ENCODE assay signal across 11 cellular contexts in genomic region chr1:145992958-145993617, GRCh38. TPM values are rescaled to one million over a fixed set of nuclear protein-coding genes. Genes with fewer than 3 reads are reported as not detected.
DNase-seq lines count a peak whose midpoint lies in the region; ATAC-seq, FAIRE-seq and TF ChIP-seq lines count a peak whose summit lies in the region.
"Had no signal": no experiment of that assay in that cellular context is flagged by ENCODE, and none has a peak within 500 bp of the region (broad histone marks: within the 10 kb centered on the region; RNA-seq: fewer than 3 reads in every experiment).

No MANE protein-coding gene starts in this region.

- WGBS in psoas muscle, 3 donors = 33 to 52% (median 44%) methylated on average over 5 of the region's 5 CpGs

- no peak for TF ChIP-seq POLR2A in GM12892 (IDR thresholded peaks at IDR 0.05; ENCODE audit: low read depth, low read length)

- POLR2A ChIA-PET in CD4-positive, alpha-beta T cell (lab: Charles Lee) = interaction anchor here (0.9 to 11.8 kb wide), 11 partner anchors 8 to 134 kb away, joined by 3 to 625 read pairs (median 8); partner anchors contain the start of genes ANKRD34A, LIX1L, PEX11B and PIAS3

- no peaks in the 10 kb centered on the region for H3K27me3 Mint-ChIP-seq in CD4-positive, alpha-beta T cell

- H3K4me1 Mint-ChIP-seq in CD4-positive, alpha-beta T cell (ENCODE audit: low read depth) = peaks cover 70% of the 10 kb centered on the region

- CTCF ChIA-PET in CD4-positive, alpha-beta T cell (lab: Charles Lee) = interaction anchor here (0.6 to 6.3 kb wide), 3 partner anchors 14 to 16 kb away, joined by 4 to 61 read pairs (median 7); no protein-coding TSS in a partner anchor

- H3K4me1 ChIP-seq in psoas muscle = peaks cover 4% of the 10 kb centered on the region

- intact Hi-C loops in CD4-positive, alpha-beta T cell (cut with DNase I, micrococcal nuclease) = no loop called here
- intact Hi-C loops in psoas muscle (cut with DNase I) = no loop called here

- no peak for DNase-seq in CD4-positive, alpha-beta T cell
- no peak for DNase-seq in fibroblast of mammary gland (ENCODE audit: low read depth)
- DNase-seq in psoas muscle = no peak
- no peak for DNase-seq in NCI-H128 (lab: John Stamatoyannopoulos, UW; ENCODE audit: unreplicated experiment)
- no peak for DNase-seq in GM12892 (ENCODE audit: insufficient read length)
- DNase-seq: activated CD8-positive, alpha-beta memory T cell treated with anti-CD3 and anti-CD28 coated beads for 24 hours; NCI-H2081 treated with DMSO at 0.1 percent for 48 hours had no signal

- TF ChIP-seq CTCF in CD4-positive, alpha-beta T cell (IDR thresholded peaks at IDR 0.05) = no peak
- TF ChIP-seq CTCF in VCaP (conservative IDR thresholded peaks at IDR 0.05) (no peak), fibroblast of mammary gland (conservative IDR thresholded peaks at IDR 0.05; ENCODE audit: control insufficient read depth, insufficient read depth, low read depth, low read length) (no peak), psoas muscle (IDR thresholded peaks at IDR 0.05) (no peak)

- peak overlapping the region; percentile 95 for H3K4me3 Mint-ChIP-seq in CD4-positive, alpha-beta T cell

- peak overlapping the region; percentile 95 for H3K27ac Mint-ChIP-seq in CD4-positive, alpha-beta T cell

- H3K4me3 ChIP-seq in fibroblast of mammary gland (ENCODE audit: control insufficient read depth, low read depth, low read length) = peak overlapping the region; percentile 90
- H3K4me3 ChIP-seq in psoas muscle = peak overlapping the region; percentile 80

- H3K27me3 ChIP-seq in CD4-positive, alpha-beta T cell (ENCODE audit: control insufficient read depth, insufficient read depth, low read length) = no peaks in the 10 kb centered on the region
- no peaks in the 10 kb centered on the region for H3K27me3 ChIP-seq in psoas muscle (ENCODE audit: insufficient read depth in 3 of 3, low read length in 2 of 3)

- ATAC-seq in CD4-positive, alpha-beta T cell (ENCODE audit: poor library complexity) = no peak
- ATAC-seq in psoas muscle = no peak
- ATAC-seq in HG03159 (IDR thresholded peaks at IDR 0.05; ENCODE audit: unreplicated experiment) = no peak
- no peak for ATAC-seq in GM21423 (IDR thresholded peaks at IDR 0.05; ENCODE audit: unreplicated experiment)

- H3K27ac ChIP-seq in CD4-positive, alpha-beta T cell (ENCODE audit: low read depth, low read length) = peak overlapping the region; percentile 43
- H3K27ac ChIP-seq in VCaP = peak overlapping the region; percentile 94
- peak overlapping the region; percentile 98 for H3K27ac ChIP-seq in psoas muscle

- H3K9me3 Mint-ChIP-seq in CD4-positive, alpha-beta T cell = no peaks in the 10 kb centered on the region

- H3K36me3 ChIP-seq in psoas muscle (ENCODE audit: insufficient read depth in 1 of 2, low read depth in 1 of 2) = peaks cover 24 to 39% of the 10 kb centered on the region in 2 donors

- peaks cover 67% of the 10 kb centered on the region for H3K36me3 Mint-ChIP-seq in CD4-positive, alpha-beta T cell (ENCODE audit: low read depth)

- FAIRE-seq in GM12892 (lab: Jason Lieb, UNC) = no peak

- no peaks in the 10 kb centered on the region for H3K9me3 ChIP-seq in CD4-positive, alpha-beta T cell (ENCODE audit: control insufficient read depth, low read length)
- H3K9me3 ChIP-seq in psoas muscle = no peaks in the 10 kb centered on the region

RNA-seq across cellular contexts. Expression of gene TXNIP, which starts 3.3 kb away (rescaled TPM):
- total RNA-seq in CD4-positive, alpha-beta T cell = 1,000 to 10,000 TPM; 1,317 to 1,358 TPM
- 1,000 to 10,000 TPM in 3 of 4 donors, 100 to 1,000 TPM in 1; 887 to 2,747 (median 1,374) TPM for total RNA-seq in psoas muscle
- 1,000 to 10,000 TPM; 1,253 to 1,929 (median 1,863) TPM for polyA plus RNA-seq in psoas muscle
- polyA plus RNA-seq in GM12892 (2012; ENCODE audit: missing spikeins) = 104 TPM

RNA-seq across cellular contexts. Expression of gene HJV, which starts 28.4 kb away (rescaled TPM):
- total RNA-seq in CD4-positive, alpha-beta T cell = not detected
- 100 to 1,000 TPM; 240 to 354 (median 317) TPM for total RNA-seq in psoas muscle
- 100 to 1,000 TPM in 2 of 3 donors, 10 to 100 TPM in 1; 38.1 to 314 (median 168) TPM for polyA plus RNA-seq in psoas muscle
- not detected for polyA plus RNA-seq in GM12892 (2012; ENCODE audit: missing spikeins)
- total RNA-seq: subcutaneous adipose tissue had no signal

RNA-seq across cellular contexts. Expression of gene POLR3GL, which starts 28.6 kb away (rescaled TPM):
- 10 to 100 TPM; 17.2 to 17.8 TPM for total RNA-seq in CD4-positive, alpha-beta T cell
- total RNA-seq in psoas muscle = 10 to 100 TPM; 30.5 to 62.5 (median 48.9) TPM
- 100 to 1,000 TPM in 1 of 3 donors, 10 to 100 TPM in 2; 59.9 to 139 (median 98.1) TPM for polyA plus RNA-seq in psoas muscle
- 27.0 TPM for polyA plus RNA-seq in GM12892 (2012; ENCODE audit: missing spikeins)

RNA-seq across cellular contexts. Expression of gene ANKRD34A, which starts 28.7 kb away (rescaled TPM):
- under 1 TPM; 0.42 to 0.47 TPM for total RNA-seq in CD4-positive, alpha-beta T cell
- 10 to 100 TPM in 1 of 4 donors, 1 to 10 TPM in 2, under 1 TPM in 1; 0.42 to 12.3 (median 4.9) TPM for total RNA-seq in psoas muscle
- polyA plus RNA-seq in psoas muscle = 10 to 100 TPM in 1 of 3 donors, 1 to 10 TPM in 2; 6.6 to 14.7 (median 7.4) TPM
- 0.49 TPM for polyA plus RNA-seq in GM12892 (2012; ENCODE audit: missing spikeins)

RNA-seq across cellular contexts. Expression of gene LIX1L, which starts 35.3 kb away (rescaled TPM):
- total RNA-seq in CD4-positive, alpha-beta T cell = 10 to 100 TPM; 21.4 to 21.5 TPM
- 10 to 100 TPM; 14.6 to 59.7 (median 38.0) TPM for total RNA-seq in psoas muscle
- 10 to 100 TPM; 23.5 to 36.9 (median 28.1) TPM for polyA plus RNA-seq in psoas muscle
- polyA plus RNA-seq in GM12892 (2012; ENCODE audit: missing spikeins) = 15.7 TPM

Comparison
In these comparisons a context has a peak if more than half of its experiments do, and no peak if none do; other contexts are left out.
1. H3K27ac ChIP-seq: peak in every context shown above with its lines; median percentile 98 in psoas muscle; 94 in VCaP; 43 in CD4-positive, alpha-beta T cell.
2. RNA of gene HJV, which starts 28.4 kb away (total RNA-seq): 240 to 354 TPM in psoas muscle; not detected in CD4-positive, alpha-beta T cell; every median in the first group is over 100 times any median in the second.